In genomic region chr11:61507962-61508824, GRCh38 we compare ENCODE assay signal across 9 cellular contexts. TPM values are rescaled to one million over a fixed set of nuclear protein-coding genes. Genes with fewer than 3 reads are reported as not detected.
DNase-seq lines count a peak whose midpoint lies in the region; ATAC-seq, FAIRE-seq and TF ChIP-seq lines count a peak whose summit lies in the region.
"Had no signal": no experiment of that assay in that cellular context is flagged by ENCODE, and none has a peak within 500 bp of the region (broad histone marks: within the 10 kb centered on the region; RNA-seq: fewer than 3 reads in every experiment).

TSS of gene LRRC10B (plus strand) at chr11:61508749. CDS start at chr11:61508999, 250 bp downstream.

- DNase-seq in NCI-H1105 treated with DMSO at 0.1 percent for 48 hours (lab: John Stamatoyannopoulos, UW) (peak; percentile 77), right atrium auricular region (ENCODE audit: low spot score) (no peak), kidney (no peak), medulla oblongata (ENCODE audit: extremely low spot score) (no peak)
- DNase-seq in activated CD8-positive, alpha-beta memory T cell treated with anti-CD3 and anti-CD28 coated beads for 24 hours, result peak; percentile 61

- no peak for ATAC-seq in HG02678 (IDR thresholded peaks at IDR 0.05; ENCODE audit: unreplicated experiment)

- H3K27me3 ChIP-seq in right atrium auricular region (peaks cover 7 to 19% of the 10 kb centered on the region in 2 donors), skeletal muscle satellite cell (ENCODE audit: control insufficient read depth, insufficient read depth, low read length) (peaks cover 64% of the 10 kb centered on the region)

- peak within 1 kb of the TSS; percentile 81 for H3K4me2 ChIP-seq in skeletal muscle satellite cell (ENCODE audit: low read length)

- no peak for FAIRE-seq in kidney (lab: Jason Lieb, UNC)

- intact Hi-C loops in kidney (cut with DNase I), result no loop called here

- H3K4me3 ChIP-seq in right atrium auricular region, result peak within 1 kb of the TSS in 1 of 2 donors; percentile 41
- H3K4me3 ChIP-seq in skeletal muscle satellite cell (ENCODE audit: low read length), result peak within 1 kb of the TSS; percentile 53
- H3K4me3 ChIP-seq in kidney (ENCODE audit: low read length in 2 of 2), result peak within 1 kb of the TSS in 1 of 2 donors; percentile 37

- H3K9ac ChIP-seq in ES-I3 (ENCODE audit: low read depth, low read length), result peak within 1 kb of the TSS; percentile 69; the same call in 1 of the 2 replicates
- H3K9ac ChIP-seq in skeletal muscle satellite cell (ENCODE audit: low read depth, low read length), result no peak within 1 kb of the TSS
- no peak within 1 kb of the TSS for H3K9ac ChIP-seq in kidney (ENCODE audit: low read length in 2 of 2)

- no peak for TF ChIP-seq CTCF in right atrium auricular region (IDR thresholded peaks at IDR 0.05)
- TF ChIP-seq CTCF in kidney (IDR thresholded peaks at IDR 0.05; ENCODE audit: borderline replicate concordance, extremely low read depth, insufficient read depth), result no peak

- H3K4me1 ChIP-seq in ES-I3 (ENCODE audit: insufficient read depth, low read length) (peaks cover 24% of the 10 kb centered on the region), right atrium auricular region (peaks cover 0 to 23% of the 10 kb centered on the region in 2 donors), skeletal muscle satellite cell (ENCODE audit: control insufficient read depth, insufficient read depth, low read length) (peaks cover 24% of the 10 kb centered on the region), kidney (ENCODE audit: control insufficient read depth in 1 of 2, insufficient read depth in 1 of 2, low read depth in 1 of 2, low read length in 2 of 2) (peaks cover 0 to 6% of the 10 kb centered on the region in 2 donors)

- H3K9me3 ChIP-seq in ES-I3 (ENCODE audit: control insufficient read depth, insufficient read depth, low read length) (no peaks in the 10 kb centered on the region), right atrium auricular region (no peaks in the 10 kb centered on the region), skeletal muscle satellite cell (replicated peaks; ENCODE audit: low read length) (no peaks in the 10 kb centered on the region), kidney (ENCODE audit: control insufficient read depth in 1 of 2, low read length in 2 of 2) (no peaks in the 10 kb centered on the region)

- peak within 1 kb of the TSS; percentile 4 to 51 for H3K27ac ChIP-seq in right atrium auricular region
- H3K27ac ChIP-seq in kidney (ENCODE audit: low read depth in 2 of 2, low read length in 2 of 2), result peak within 1 kb of the TSS in 1 of 2 donors; percentile 43

- no peaks in the 10 kb centered on the region for H3K36me3 ChIP-seq in ES-I3 (ENCODE audit: insufficient read depth, low read length)
- no peaks in the 10 kb centered on the region for H3K36me3 ChIP-seq in right atrium auricular region
- H3K36me3 ChIP-seq in skeletal muscle satellite cell (ENCODE audit: insufficient read depth, low read length), result no peaks in the 10 kb centered on the region
- no peaks in the 10 kb centered on the region for H3K36me3 ChIP-seq in kidney (ENCODE audit: control insufficient read depth in 1 of 2, insufficient read depth in 2 of 2, low read length in 2 of 2)

RNA-seq across cellular contexts. Expression of gene LRRC10B, which starts in this region (rescaled TPM):
- total RNA-seq in right atrium auricular region, result 1 to 10 TPM in 1 of 2 donors, under 1 TPM in 1; 0.37 to 1.1 TPM
- 0.22 TPM in 1 of 2 replicates, not detected in the other for total RNA-seq in skeletal muscle satellite cell (2012; rRNA removed)
- total RNA-seq in kidney, result 2.9 TPM
- 1.0 TPM for polyA plus RNA-seq in kidney (ENCODE audit: insufficient read depth, low read depth, low replicate concordance)
- total RNA-seq: lung microvascular endothelial cell had no signal

Comparison
In these comparisons a context has a peak if more than half of its experiments do, and no peak if none do; other contexts are left out.
1. DNase-seq: peak in NCI-H1105 treated with DMSO at 0.1 percent for 48 hours (single experiment) and activated CD8-positive, alpha-beta memory T cell treated with anti-CD3 and anti-CD28 coated beads for 24 hours (single experiment); none in right atrium auricular region (single experiment), kidney (single experiment) and medulla oblongata (single experiment).